In genomic region chr6:28940859-28941680, GRCh38 we compare ENCODE assay signal across 8 cellular contexts. TPM values are rescaled to one million over a fixed set of nuclear protein-coding genes. Genes with fewer than 3 reads are reported as not detected.
DNase-seq lines count a peak whose midpoint lies in the region; ATAC-seq and TF ChIP-seq lines count a peak whose summit lies in the region.

No MANE protein-coding gene starts in this region.

- no peaks in the 10 kb centered on the region for H3K9me3 ChIP-seq in Karpas-422 (ENCODE audit: low read length)

- peak overlapping the region; percentile 91 for H3K4me3 Mint-ChIP-seq in neural crest cell

- H4K20me1 ChIP-seq in Karpas-422 (ENCODE audit: insufficient read depth, low read depth, low read length): no peaks in the 10 kb centered on the region

- no peaks in the 10 kb centered on the region for H3K79me2 ChIP-seq in Karpas-422 (ENCODE audit: low read length)

- H3K36me3 ChIP-seq in Karpas-422 (ENCODE audit: insufficient read depth, low read length): no peaks in the 10 kb centered on the region

- ATAC-seq in GM21737 (IDR thresholded peaks at IDR 0.05; ENCODE audit: unreplicated experiment): peak; percentile 48

- peaks cover 3% of the 10 kb centered on the region for H3K36me3 Mint-ChIP-seq in neural crest cell (ENCODE audit: low read depth)

- peak; percentile 90 for DNase-seq in DMS 273 treated with DMSO at 0.1 percent for 48 hours (lab: John Stamatoyannopoulos, UW)
- DNase-seq in Karpas-422: peak; percentile 95
- DNase-seq in RPMI8226: peak; percentile 90
- peak; percentile 84 for DNase-seq in activated effector memory CD4-positive, alpha-beta T cell treated with anti-CD3 and anti-CD28 coated beads, Interleukin-2, amount 50 U/mL, for 16 hours
- peak; percentile 71 to 90 for DNase-seq in foreskin fibroblast
- peak; percentile 66 for DNase-seq in neural crest cell (ENCODE audit: low read depth, low spot score)
- peak; percentile 61 for DNase-seq in stromal cell of bone marrow (ENCODE audit: low read depth)

- peak overlapping the region; percentile 89 for H2AFZ ChIP-seq in Karpas-422 (ENCODE audit: low read length)

- peak overlapping the region; percentile 84 for H3K4me3 ChIP-seq in Karpas-422 (ENCODE audit: low read length)
- H3K4me3 ChIP-seq in foreskin fibroblast (ENCODE audit: low read depth in 1 of 2, low read length in 2 of 2): peak overlapping the region; percentile 68 to 78

- no peaks in the 10 kb centered on the region for H3K9me2 ChIP-seq in Karpas-422 (replicated peaks; ENCODE audit: insufficient read depth, low read length)

- H3K4me2 ChIP-seq in Karpas-422 (ENCODE audit: low read depth, low read length, poor library complexity, severe bottlenecking): peak overlapping the region; percentile 88

- peaks cover 36% of the 10 kb centered on the region for H3K4me1 Mint-ChIP-seq in neural crest cell

- TF ChIP-seq CTCF in foreskin fibroblast (IDR thresholded peaks at IDR 0.05; ENCODE audit: low read depth, low read length): no peak
- peak; percentile 6 for TF ChIP-seq CTCF in neural crest cell (conservative IDR thresholded peaks at IDR 0.05)

- H3K9me3 Mint-ChIP-seq in neural crest cell: peaks cover 4% of the 10 kb centered on the region

- H3K27ac Mint-ChIP-seq in neural crest cell (ENCODE audit: unreplicated experiment): peak overlapping the region; percentile 54

- H3K27me3 ChIP-seq in Karpas-422 (ENCODE audit: low read length): 0 out of 2 replicates have a peak, but pooled peaks cover 2% of the 10 kb centered on the region

- H3K4me1 ChIP-seq in Karpas-422 (ENCODE audit: low read length): peaks cover 38% of the 10 kb centered on the region

- peak overlapping the region; percentile 33; the same call in 1 of the 2 replicates for H3K27ac ChIP-seq in Karpas-422 (ENCODE audit: low read length)

- H3K27me3 Mint-ChIP-seq in neural crest cell (ENCODE audit: low read depth): peaks cover 41% of the 10 kb centered on the region

- H3K9ac ChIP-seq in Karpas-422 (ENCODE audit: low read length): peak overlapping the region; percentile 63

RNA-seq across cellular contexts. Expression of gene TRIM27, which starts 17.3 kb away (rescaled TPM):
- 84.3 and 87.8 TPM in 2 replicates for total RNA-seq in Karpas-422 (2014; rRNA removed; shearing (Covaris generic); ENCODE audit: low replicate concordance)
- total RNA-seq in neural crest cell: 81.7 and 84.2 TPM in 2 replicates

Comparison
In these comparisons a context has a peak if more than half of its experiments do, and no peak if none do; other contexts are left out.
1. Peak in every context shown above with its lines: DNase-seq, ATAC-seq, H3K4me3 ChIP-seq and H3K27ac ChIP-seq.